ENCODE assay signal across 21 cellular contexts in genomic region chr10:6058677-6059475, GRCh38. TPM values are rescaled to one million over a fixed set of nuclear protein-coding genes. Genes with fewer than 3 reads are reported as not detected.
DNase-seq lines count a peak whose midpoint lies in the region; ATAC-seq lines count a peak whose summit lies in the region.
"Had no signal": no experiment of that assay in that cellular context is flagged by ENCODE, and none has a peak within 500 bp of the region (broad histone marks: within the 10 kb centered on the region; RNA-seq: fewer than 3 reads in every experiment).

No MANE protein-coding gene starts in this region.

- H3K27me3 Mint-ChIP-seq in activated CD4-positive, alpha-beta T cell treated with anti-CD3 and anti-CD28 coated beads, Interleukin-2, amount 10 ng/mL, durations not matched to agents 7 days and 5 days = no peaks in the 10 kb centered on the region
- H3K27me3 Mint-ChIP-seq in activated CD4-positive, alpha-beta memory T cell treated with anti-CD3 and anti-CD28 coated beads for 36 hours = no peaks in the 10 kb centered on the region
- no peaks in the 10 kb centered on the region for H3K27me3 Mint-ChIP-seq in naive thymus-derived CD4-positive, alpha-beta T cell

- H3K9me3 Mint-ChIP-seq in activated CD4-positive, alpha-beta T cell treated with anti-CD3 and anti-CD28 coated beads, Interleukin-2, amount 10 ng/mL, durations not matched to agents 7 days and 5 days = no peaks in the 10 kb centered on the region
- no peaks in the 10 kb centered on the region for H3K9me3 Mint-ChIP-seq in activated CD4-positive, alpha-beta memory T cell treated with anti-CD3 and anti-CD28 coated beads for 36 hours
- H3K9me3 Mint-ChIP-seq in naive thymus-derived CD4-positive, alpha-beta T cell = peaks cover 0 to 4% (median 0%) of the 10 kb centered on the region in 11 donors
- H3K9me3 Mint-ChIP-seq: brain had no signal

- CTCF ChIA-PET in activated CD4-positive, alpha-beta T cell treated with anti-CD3 and anti-CD28 coated beads, Interleukin-2, amount 10 ng/mL, durations not matched to agents 7 days and 5 days (lab: Charles Lee) = interaction anchor here (0.9 to 3.7 kb wide), 7 partner anchors 10 to 39 kb away, joined by 3 to 16 read pairs (median 3); no protein-coding TSS in a partner anchor
- CTCF ChIA-PET in activated CD4-positive, alpha-beta memory T cell treated with anti-CD3 and anti-CD28 coated beads for 36 hours (lab: Charles Lee) = interaction anchor here (0.6 to 13.1 kb wide), 6 partner anchors 11 to 234 kb away, joined by 3 to 167 read pairs (median 4); no protein-coding TSS in a partner anchor
- CTCF ChIA-PET in naive thymus-derived CD4-positive, alpha-beta T cell (lab: Charles Lee) = interaction anchor here (1.3 kb wide), 1 partner anchor 10 kb away, joined by 5 read pairs; no protein-coding TSS in a partner anchor

- no peak overlapping the region for H3K27ac ChIP-seq in naive thymus-derived CD4-positive, alpha-beta T cell (ENCODE audit: low read depth, low read length)
- no peak overlapping the region for H3K27ac ChIP-seq in SJCRH30
- H3K27ac ChIP-seq: ovary, tibial artery had no signal

- peaks cover 70% of the 10 kb centered on the region for H3K4me1 Mint-ChIP-seq in activated CD4-positive, alpha-beta T cell treated with anti-CD3 and anti-CD28 coated beads, Interleukin-2, amount 10 ng/mL, durations not matched to agents 7 days and 5 days
- peaks cover 59% of the 10 kb centered on the region for H3K4me1 Mint-ChIP-seq in activated CD4-positive, alpha-beta memory T cell treated with anti-CD3 and anti-CD28 coated beads for 36 hours (ENCODE audit: low read depth)
- H3K4me1 Mint-ChIP-seq in naive thymus-derived CD4-positive, alpha-beta T cell = peaks cover 39 to 79% (median 73%) of the 10 kb centered on the region in 7 donors
- H3K4me1 Mint-ChIP-seq: brain had no signal

- H3K36me3 Mint-ChIP-seq in activated CD4-positive, alpha-beta T cell treated with anti-CD3 and anti-CD28 coated beads, Interleukin-2, amount 10 ng/mL, durations not matched to agents 7 days and 5 days (ENCODE audit: low read depth) = peaks cover 63% of the 10 kb centered on the region
- H3K36me3 Mint-ChIP-seq in activated CD4-positive, alpha-beta memory T cell treated with anti-CD3 and anti-CD28 coated beads for 36 hours = peaks cover 78% of the 10 kb centered on the region
- peaks cover 0 to 58% (median 0%) of the 10 kb centered on the region in 5 donors for H3K36me3 Mint-ChIP-seq in naive thymus-derived CD4-positive, alpha-beta T cell
- H3K36me3 Mint-ChIP-seq: brain had no signal

- POLR2A ChIA-PET in activated CD4-positive, alpha-beta T cell treated with anti-CD3 and anti-CD28 coated beads, Interleukin-2, amount 10 ng/mL, durations not matched to agents 7 days and 5 days (lab: Charles Lee) = interaction anchor here (0.6 to 1.8 kb wide), 3 partner anchors 27 to 373 kb away, joined by 5 to 7 read pairs (median 6); no protein-coding TSS in a partner anchor
- POLR2A ChIA-PET in activated CD4-positive, alpha-beta memory T cell treated with anti-CD3 and anti-CD28 coated beads for 36 hours (lab: Charles Lee) = interaction anchor here (1.2 to 16.2 kb wide), 8 partner anchors 10 to 78 kb away, joined by 3 to 343 read pairs (median 9); no protein-coding TSS in a partner anchor
- POLR2A ChIA-PET in naive thymus-derived CD4-positive, alpha-beta T cell (lab: Charles Lee) = interaction anchor here (0.9 to 1.7 kb wide), 6 partner anchors 9 to 45 kb away, joined by 3 to 6 read pairs (median 4); no protein-coding TSS in a partner anchor

- peak overlapping the region; percentile 87 for H3K27ac Mint-ChIP-seq in activated CD4-positive, alpha-beta T cell treated with anti-CD3 and anti-CD28 coated beads, Interleukin-2, amount 10 ng/mL, durations not matched to agents 7 days and 5 days
- peak overlapping the region; percentile 99 for H3K27ac Mint-ChIP-seq in activated CD4-positive, alpha-beta memory T cell treated with anti-CD3 and anti-CD28 coated beads for 36 hours
- H3K27ac Mint-ChIP-seq in naive thymus-derived CD4-positive, alpha-beta T cell = peak overlapping the region in 5 of 9 donors; percentile 26 to 85 (median 38)
- H3K27ac Mint-ChIP-seq: brain had no signal

- ATAC-seq in HG02610 (IDR thresholded peaks at IDR 0.05; ENCODE audit: unreplicated experiment) (peak; percentile 51), left lobe of liver (no peak)
- ATAC-seq in naive thymus-derived CD4-positive, alpha-beta T cell = no peak
- ATAC-seq: K562 had no signal

- H3K4me3 ChIP-seq in naive thymus-derived CD4-positive, alpha-beta T cell (ENCODE audit: low read length) = no peak overlapping the region
- no peak overlapping the region for H3K4me3 ChIP-seq in SJCRH30
- H3K4me3 ChIP-seq: K562, ovary, tibial artery had no signal

- H3K4me1 ChIP-seq in naive thymus-derived CD4-positive, alpha-beta T cell (ENCODE audit: control insufficient read depth in 2 of 2, insufficient read depth in 2 of 2, low read length in 2 of 2) = peaks cover 20 to 29% of the 10 kb centered on the region in 2 donors
- no peaks in the 10 kb centered on the region for H3K4me1 ChIP-seq in SJCRH30
- H3K4me1 ChIP-seq: tibial artery had no signal

- DNase-seq in activated CD4-positive, alpha-beta T cell treated with anti-CD3 and anti-CD28 coated beads, Interleukin-2, amount 10 ng/mL, durations not matched to agents 7 days and 5 days = no peak
- DNase-seq in activated CD4-positive, alpha-beta T cell treated with anti-CD3 and anti-CD28 coated beads for 4 hours = no peak
- DNase-seq in activated CD4-positive, alpha-beta memory T cell treated with anti-CD3 and anti-CD28 coated beads for 36 hours = peak; percentile 52
- peak in 1 of 9 donors; percentile 23 for DNase-seq in naive thymus-derived CD4-positive, alpha-beta T cell
- DNase-seq in left lobe of liver (ENCODE audit: low spot score) (no peak), SJCRH30 (no peak), hypothalamus (lab: John Stamatoyannopoulos, UW) (no peak)
- DNase-seq: COR-L47, GF-D8, mesendoderm, NCI-H1417 treated with DMSO at 0.1 percent for 48 hours, NCI-H510A, RPMI8226, spleen, tibial artery had no signal

- peak overlapping the region; percentile 96 for H3K4me3 Mint-ChIP-seq in activated CD4-positive, alpha-beta T cell treated with anti-CD3 and anti-CD28 coated beads, Interleukin-2, amount 10 ng/mL, durations not matched to agents 7 days and 5 days
- peak overlapping the region; percentile 99 for H3K4me3 Mint-ChIP-seq in activated CD4-positive, alpha-beta memory T cell treated with anti-CD3 and anti-CD28 coated beads for 36 hours
- H3K4me3 Mint-ChIP-seq in naive thymus-derived CD4-positive, alpha-beta T cell = peak overlapping the region in 5 of 10 donors; percentile 2 to 91 (median 33)
- H3K4me3 Mint-ChIP-seq: brain had no signal

- intact Hi-C loops in activated CD4-positive, alpha-beta memory T cell treated with anti-CD3 and anti-CD28 coated beads for 36 hours (cut with micrococcal nuclease) = loop anchor here (1.0 to 10.0 kb wide), 6 partner anchors 10 to 1986 kb away; partner anchors contain the start of gene TASOR2
- intact Hi-C loops in naive thymus-derived CD4-positive, alpha-beta T cell (cut with micrococcal nuclease) = loop anchor here in 1 of 2 donors (1.0 to 10.0 kb wide), 3 partner anchors 9 to 374 kb away; partner anchors contain the start of genes GDI2 and TASOR2

- H3K9me3 ChIP-seq in naive thymus-derived CD4-positive, alpha-beta T cell (ENCODE audit: control insufficient read depth in 2 of 3, low read length in 3 of 3) = no peaks in the 10 kb centered on the region
- H3K9me3 ChIP-seq in SJCRH30 (replicated peaks) = no peaks in the 10 kb centered on the region
- H3K9me3 ChIP-seq: ovary, spleen, tibial artery had no signal

- H3K27me3 ChIP-seq in naive thymus-derived CD4-positive, alpha-beta T cell (ENCODE audit: control insufficient read depth in 2 of 2, insufficient read depth in 2 of 2, low read length in 2 of 2) = no peaks in the 10 kb centered on the region
- H3K27me3 ChIP-seq in SJCRH30 = no peaks in the 10 kb centered on the region
- H3K27me3 ChIP-seq: ovary, spleen had no signal

- no peaks in the 10 kb centered on the region for H3K36me3 ChIP-seq in naive thymus-derived CD4-positive, alpha-beta T cell (ENCODE audit: control insufficient read depth in 2 of 3, insufficient read depth in 3 of 3, low read length in 3 of 3)
- H3K36me3 ChIP-seq in SJCRH30 = no peaks in the 10 kb centered on the region
- H3K36me3 ChIP-seq: ovary, spleen, tibial artery had no signal

RNA-seq across cellular contexts. Expression of gene IL2RA, which starts 3.3 kb away (rescaled TPM):
- total RNA-seq in activated CD4-positive, alpha-beta T cell treated with anti-CD3 and anti-CD28 coated beads, Interleukin-2, amount 10 ng/mL, durations not matched to agents 7 days and 5 days = 100 to 1,000 TPM; 124 to 142 TPM
- 100 to 1,000 TPM; 961 to 988 TPM for total RNA-seq in activated CD4-positive, alpha-beta memory T cell treated with anti-CD3 and anti-CD28 coated beads for 36 hours
- total RNA-seq in naive thymus-derived CD4-positive, alpha-beta T cell = 100 to 1,000 TPM in 1 of 5 experiments, 10 to 100 TPM in 1, 1 to 10 TPM in 3; 2.5 to 266 (median 6.7) TPM
- 1 to 10 TPM in 1 of 2 donors, under 1 TPM in 1; 0.85 to 3.0 TPM for polyA plus RNA-seq in naive thymus-derived CD4-positive, alpha-beta T cell
- total RNA-seq in left lobe of liver = 1.3 TPM
- total RNA-seq in SJCRH30 (2014; rRNA removed; shearing (Covaris generic)) = not detected in 2 replicates
- total RNA-seq: A673, frontal cortex had no signal
- polyA plus RNA-seq: K562 had no signal

RNA-seq across cellular contexts. Expression of gene RBM17, which starts 30.0 kb away (rescaled TPM):
- total RNA-seq in activated CD4-positive, alpha-beta T cell treated with anti-CD3 and anti-CD28 coated beads, Interleukin-2, amount 10 ng/mL, durations not matched to agents 7 days and 5 days = 100 to 1,000 TPM; 164 to 177 TPM
- 100 to 1,000 TPM; 151 to 155 TPM for total RNA-seq in activated CD4-positive, alpha-beta memory T cell treated with anti-CD3 and anti-CD28 coated beads for 36 hours
- total RNA-seq in naive thymus-derived CD4-positive, alpha-beta T cell = 100 to 1,000 TPM; 120 to 158 (median 127) TPM
- 10 to 100 TPM; 66.6 to 83.0 TPM for polyA plus RNA-seq in naive thymus-derived CD4-positive, alpha-beta T cell
- total RNA-seq in left lobe of liver = 24.3 TPM
- 59.8 and 60.6 TPM in 2 replicates for total RNA-seq in SJCRH30 (2014; rRNA removed; shearing (Covaris generic))

Comparison
In these comparisons a context has a peak if more than half of its experiments do, and no peak if none do; other contexts are left out.
1. H3K27ac Mint-ChIP-seq: peak in every context shown above with its lines; median percentile 99 in activated CD4-positive, alpha-beta memory T cell treated with anti-CD3 and anti-CD28 coated beads for 36 hours; 87 in activated CD4-positive, alpha-beta T cell treated with anti-CD3 and anti-CD28 coated beads, Interleukin-2, amount 10 ng/mL, durations not matched to agents 7 days and 5 days; 38 in naive thymus-derived CD4-positive, alpha-beta T cell.